ENCODE assay signal across 8 cellular contexts in the genomic region with DNA sequence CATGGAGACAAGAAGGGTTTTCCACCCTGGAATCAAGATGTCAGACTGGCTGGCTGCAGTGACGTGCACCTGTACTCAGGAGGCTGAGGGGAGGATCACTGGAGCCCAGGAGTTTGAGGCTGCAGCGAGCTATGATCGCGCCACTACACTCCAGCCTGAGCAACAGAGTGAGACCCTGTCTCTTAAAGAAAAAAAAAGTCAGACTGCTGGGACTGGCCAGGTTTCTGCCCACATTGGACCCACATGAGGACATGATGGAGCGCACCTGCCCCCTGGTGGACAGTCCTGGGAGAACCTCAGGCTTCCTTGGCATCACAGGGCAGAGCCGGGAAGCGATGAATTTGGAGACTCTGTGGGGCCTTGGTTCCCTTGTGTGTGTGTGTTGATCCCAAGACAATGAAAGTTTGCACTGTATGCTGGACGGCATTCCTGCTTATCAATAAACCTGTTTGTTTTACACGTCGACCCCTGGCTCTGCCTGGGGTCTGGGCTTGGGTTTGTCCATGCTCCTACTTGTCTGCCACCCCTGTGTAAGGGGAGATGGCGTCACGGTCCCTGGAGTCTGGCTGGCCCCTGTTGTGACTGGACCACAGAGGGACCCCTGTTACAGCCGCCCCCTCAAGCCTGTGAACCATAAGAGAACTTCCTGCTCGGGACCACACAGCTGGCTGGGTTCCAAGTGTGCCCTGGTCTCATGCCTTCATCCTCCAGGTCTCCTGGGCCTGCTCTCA. TPM values are rescaled to one million over a fixed set of nuclear protein-coding genes. Genes with fewer than 3 reads are reported as not detected.
DNase-seq lines count a peak whose midpoint lies in the region; ATAC-seq and TF ChIP-seq lines count a peak whose summit lies in the region.

No MANE protein-coding gene starts in this region.

- peak; percentile 97 for TF ChIP-seq CTCF in lower lobe of right lung (IDR thresholded peaks at IDR 0.05)

- no peaks in the 10 kb centered on the region for H3K9me3 ChIP-seq in lower lobe of right lung

- no peaks in the 10 kb centered on the region for H3K27me3 ChIP-seq in lower lobe of right lung (ENCODE audit: low read depth)

- no peak overlapping the region for H3K4me3 ChIP-seq in lower lobe of right lung

- H3K27ac ChIP-seq in lower lobe of right lung, result no peak overlapping the region

- no peak overlapping the region for H3K4me3 Mint-ChIP-seq in dendritic cell treated with granulocyte-macrophage colony-stimulating factor and Interleukin-4, amounts not matched to agents 40 ng/mL and 50 ng/mL, for 4 days

- peak; percentile 60 for DNase-seq in DMS153 (lab: John Stamatoyannopoulos, UW)
- DNase-seq in NCI-H774 (lab: John Stamatoyannopoulos, UW), result peak; percentile 22
- peak; percentile 93 to 94 for DNase-seq in activated CD4-positive, alpha-beta T cell treated with anti-CD3 and anti-CD28 coated beads, Interleukin-2, amount 50 U/mL, for 48 hours
- DNase-seq in lower lobe of right lung, result peak; percentile 86
- peak; percentile 83 for DNase-seq in stimulated activated CD8-positive, alpha-beta memory T cell treated with anti-CD3 and anti-CD28 coated beads, Interleukin-12 subunit alpha, Interleukin-12 subunit beta, amount 100 ng/mL, for 1 hour (ENCODE audit: low read depth)

- peaks cover 49% of the 10 kb centered on the region for H3K36me3 Mint-ChIP-seq in dendritic cell treated with granulocyte-macrophage colony-stimulating factor and Interleukin-4, amounts not matched to agents 40 ng/mL and 50 ng/mL, for 4 days (ENCODE audit: low read depth)

- H3K9me3 Mint-ChIP-seq in dendritic cell treated with granulocyte-macrophage colony-stimulating factor and Interleukin-4, amounts not matched to agents 40 ng/mL and 50 ng/mL, for 4 days, result no peaks in the 10 kb centered on the region

- intact Hi-C loops in dendritic cell treated with granulocyte-macrophage colony-stimulating factor and Interleukin-4, amounts not matched to agents 40 ng/mL and 50 ng/mL, for 4 days (cut with micrococcal nuclease), result loop anchor here (1.0 kb wide), 1 partner anchor 84 kb away; no protein-coding TSS in a partner anchor
- intact Hi-C loops in lower lobe of right lung (cut with DNase I), result loop anchor here (5.0 kb wide), 1 partner anchor 82 kb away; no protein-coding TSS in a partner anchor

- H3K27ac Mint-ChIP-seq in dendritic cell treated with granulocyte-macrophage colony-stimulating factor and Interleukin-4, amounts not matched to agents 40 ng/mL and 50 ng/mL, for 4 days, result peak overlapping the region; percentile 35

- H3K4me1 ChIP-seq in lower lobe of right lung, result peaks cover 18% of the 10 kb centered on the region

- peaks cover 17% of the 10 kb centered on the region for H3K4me1 Mint-ChIP-seq in dendritic cell treated with granulocyte-macrophage colony-stimulating factor and Interleukin-4, amounts not matched to agents 40 ng/mL and 50 ng/mL, for 4 days (ENCODE audit: low read depth)

- ATAC-seq in HG02759 (IDR thresholded peaks at IDR 0.05; ENCODE audit: unreplicated experiment) (peak; percentile 50), lower lobe of right lung (peak; percentile 90 to 92), HG03175 (IDR thresholded peaks at IDR 0.05; ENCODE audit: unreplicated experiment) (no peak)

- peaks cover 26% of the 10 kb centered on the region for H3K36me3 ChIP-seq in lower lobe of right lung

- no peaks in the 10 kb centered on the region for H3K27me3 Mint-ChIP-seq in dendritic cell treated with granulocyte-macrophage colony-stimulating factor and Interleukin-4, amounts not matched to agents 40 ng/mL and 50 ng/mL, for 4 days

RNA-seq across cellular contexts. Expression of a gene that starts 20.9 kb away (rescaled TPM):
- total RNA-seq in lower lobe of right lung, result 81.7 TPM

RNA-seq across cellular contexts. Expression of a gene that starts 42.1 kb away (rescaled TPM):
- 67.0 TPM for total RNA-seq in lower lobe of right lung

Comparison
In these comparisons a context has a peak if more than half of its experiments do, and no peak if none do; other contexts are left out.
1. DNase-seq: peak in every context shown above with its lines; median percentile 94 in activated CD4-positive, alpha-beta T cell treated with anti-CD3 and anti-CD28 coated beads, Interleukin-2, amount 50 U/mL, for 48 hours; 86 in lower lobe of right lung; 83 in stimulated activated CD8-positive, alpha-beta memory T cell treated with anti-CD3 and anti-CD28 coated beads, Interleukin-12 subunit alpha, Interleukin-12 subunit beta, amount 100 ng/mL, for 1 hour; 60 in DMS153; 22 in NCI-H774.